In genomic region chr2:158459161-158460003, GRCh38 we compare ENCODE assay signal across 9 cellular contexts. TPM values are rescaled to one million over a fixed set of nuclear protein-coding genes. Genes with fewer than 3 reads are reported as not detected.
A peak's percentile ranks its signal among the peaks of the same experiment; 100 is the strongest.
DNase-seq lines count a peak whose midpoint lies in the region; TF ChIP-seq lines count a peak whose summit lies in the region.
"Had no signal": no experiment of that assay in that cellular context is flagged by ENCODE, and none has a peak within 500 bp of the region (broad histone marks: within the 10 kb centered on the region; RNA-seq: fewer than 3 reads in every experiment).

No MANE protein-coding gene starts in this region.

- H3K27me3 ChIP-seq in mammary epithelial cell (ENCODE audit: insufficient read depth, low read length) (no peaks in the 10 kb centered on the region), transverse colon (no peaks in the 10 kb centered on the region)

- DNase-seq in Caki2 (ENCODE audit: low read depth) (peak; percentile 32), LNCaP clone FGC (ENCODE audit: low read depth) (no peak), mammary epithelial cell (peak; percentile 28), mesothelial cell of epicardium (ENCODE audit: low spot score in 2 of 2, unreplicated experiment in 2 of 2) (no peak), epidermal melanocyte (ENCODE audit: insufficient read length, low spot score) (no peak), transverse colon (no peak), NCI-H128 (lab: John Stamatoyannopoulos, UW; ENCODE audit: unreplicated experiment) (no peak)
- no peak for DNase-seq in stimulated activated CD4-positive, alpha-beta T cell treated with anti-CD3 and anti-CD28 coated beads, Interleukin-12 subunit alpha, Interleukin-12 subunit beta, amount 100 ng/mL, for 4 hours

- peak overlapping the region; percentile 93 for H3K4me2 ChIP-seq in mammary epithelial cell (ENCODE audit: insufficient read depth, low read depth, low read length)

- no peak for TF ChIP-seq POLR2A in transverse colon (IDR thresholded peaks at IDR 0.05)

- no peak overlapping the region for H2AFZ ChIP-seq in mammary epithelial cell (ENCODE audit: low read depth, low read length)

- BruUV-seq in mammary epithelial cell (replicated peaks; lab: Mats Ljungman, UMichigan), result no TSS peak

- in situ Hi-C loops in Caki2 (cut with HindIII; ENCODE audit: low pct_unique_long_range_greater_than_20kb, low sequenced_read_pairs), result no loop called here
- in situ Hi-C loops in mammary epithelial cell (cut with MboI; ENCODE audit: low sequenced_read_pairs in 2 of 2), result loop anchor here in 1 of 2 donors (10.0 to 25.0 kb wide), 2 partner anchors 178 to 285 kb away; no protein-coding TSS in a partner anchor
- in situ Hi-C loops in transverse colon (cut with MboI; ENCODE audit: low pct_ligation_motif_present in 1 of 4, low pct_unique_long_range_greater_than_20kb in 1 of 4, low sequenced_read_pairs in 3 of 4), result loop anchor here in 2 of 4 donors (25.0 kb wide), 1 partner anchor 422 kb away; no protein-coding TSS in a partner anchor

- peak overlapping the region; percentile 37 for H3K9ac ChIP-seq in mammary epithelial cell (ENCODE audit: insufficient read depth, low read length)

- TF ChIP-seq CTCF in LNCaP clone FGC (IDR thresholded peaks at IDR 0.05; ENCODE audit: control insufficient read depth, extremely low read depth, insufficient read depth) (no peak), mammary epithelial cell (conservative IDR thresholded peaks at IDR 0.05 in 1 of 2, IDR thresholded peaks at IDR 0.05 in 1 of 2; ENCODE audit: extremely low read depth in 1 of 2, insufficient read depth in 1 of 2, low read depth in 1 of 2, low read length in 2 of 2) (no peak), mesothelial cell of epicardium (IDR thresholded peaks at IDR 0.05; ENCODE audit: unreplicated experiment) (no peak), transverse colon (IDR thresholded peaks at IDR 0.05) (no peak)

- CTCF ChIA-PET in mammary epithelial cell (lab: Charles Lee; ENCODE audit: low non-redundant PET), result no interaction called here

- no peak for TF ChIP-seq EP300 in transverse colon (IDR thresholded peaks at IDR 0.05; ENCODE audit: low read depth)

- intact Hi-C loops in mammary epithelial cell (cut with micrococcal nuclease) (loop anchor here (1.0 to 5.0 kb wide), 5 partner anchors 38 to 286 kb away; no protein-coding TSS in a partner anchor), transverse colon (cut with DNase I; ENCODE audit: low total_unique reads) (loop anchor here (5.0 kb wide), 1 partner anchor 178 kb away; no protein-coding TSS in a partner anchor)

- H3K4me3 ChIP-seq in LNCaP clone FGC (ENCODE audit: low read depth, low read length), result peak overlapping the region; percentile 80
- peak overlapping the region; percentile 77 to 86 (median 86) for H3K4me3 ChIP-seq in mammary epithelial cell (replicated peaks in 1 of 3; ENCODE audit: insufficient read depth in 1 of 3, low read depth in 2 of 3, low read length in 3 of 3)
- H3K4me3 ChIP-seq in transverse colon, result no peak overlapping the region

- H3K4me1 Mint-ChIP-seq in mesothelial cell of epicardium, result peaks cover 56% of the 10 kb centered on the region

- H3K27me3 Mint-ChIP-seq in mesothelial cell of epicardium (ENCODE audit: low read depth), result no peaks in the 10 kb centered on the region

- H3K79me2 ChIP-seq in mammary epithelial cell (ENCODE audit: insufficient read depth, low read length), result peaks cover 74% of the 10 kb centered on the region

- no peaks in the 10 kb centered on the region for H4K20me1 ChIP-seq in mammary epithelial cell (ENCODE audit: insufficient read depth, low read length)

- H3K27ac ChIP-seq in mammary epithelial cell (ENCODE audit: insufficient read depth, low read depth, low read length) (peak overlapping the region; percentile 74), transverse colon (no peak overlapping the region)

- H3K36me3 ChIP-seq in mammary epithelial cell (ENCODE audit: insufficient read depth, low read length) (no peaks in the 10 kb centered on the region), transverse colon (no peaks in the 10 kb centered on the region)

- no peaks in the 10 kb centered on the region for H3K36me3 Mint-ChIP-seq in mesothelial cell of epicardium

- dilution Hi-C loops in mammary epithelial cell (cut with HindIII; ENCODE audit: low sequenced_read_pairs), result no loop called here

- H3K9me3 Mint-ChIP-seq in mesothelial cell of epicardium, result no peaks in the 10 kb centered on the region

- peaks cover 26% of the 10 kb centered on the region for H3K4me1 ChIP-seq in mammary epithelial cell (ENCODE audit: insufficient read depth, low read length)
- H3K4me1 ChIP-seq in transverse colon, result peaks cover 5 to 21% (median 13%) of the 10 kb centered on the region in 4 donors

- H3K4me3 Mint-ChIP-seq in mesothelial cell of epicardium, result peak overlapping the region; percentile 87

- WGBS in mammary epithelial cell (ENCODE audit: low coverage, missing lambda C conversion rate), result 9% methylated on average over 9 of the region's 9 CpGs
- WGBS in transverse colon (ENCODE audit: low coverage in 1 of 2), 2 donors, result 80 to 82% methylated on average over 9 of the region's 9 CpGs

- H3K27ac Mint-ChIP-seq in mesothelial cell of epicardium, result peak overlapping the region; percentile 96

- H3K9me3 ChIP-seq in mammary epithelial cell (replicated peaks; ENCODE audit: insufficient read depth, low read length), result no peaks in the 10 kb centered on the region
- H3K9me3 ChIP-seq in transverse colon, result no peaks in the 10 kb centered on the region

RNA-seq across cellular contexts. Expression of gene PKP4, which starts 2.6 kb away (rescaled TPM):
- total RNA-seq in Caki2 (2014; rRNA removed; shearing (Covaris generic); ENCODE audit: low replicate concordance), result 7.9 and 15.1 TPM in 2 replicates
- total RNA-seq in mammary epithelial cell, result 10 to 100 TPM; 64.8 to 82.6 TPM
- 35.9 TPM for polyA plus RNA-seq in mammary epithelial cell
- polyA minus RNA-seq in mammary epithelial cell, result 94.6 TPM
- 66.3 to 70.8 TPM (median 66.6 TPM) in 3 replicates for total RNA-seq in mesothelial cell of epicardium
- total RNA-seq in transverse colon, result 10 to 100 TPM; 28.1 to 70.3 (median 58.3) TPM

RNA-seq across cellular contexts. Expression of gene CCDC148, which starts 2.8 kb away (rescaled TPM):
- 0.41 and 7.2 TPM in 2 replicates for total RNA-seq in Caki2 (2014; rRNA removed; shearing (Covaris generic); ENCODE audit: low replicate concordance)
- total RNA-seq in mammary epithelial cell (1 to 10 TPM in 1 of 2 donors, under 1 TPM in 1; 0.71 to 1.3 TPM), mesothelial cell of epicardium (2.8 to 3.2 TPM (median 3.1 TPM) in 3 replicates), transverse colon (under 1 TPM in 1 of 4 donors, not detected in 3; 0.48 TPM)
- 0.35 TPM for polyA plus RNA-seq in mammary epithelial cell
- not detected for polyA minus RNA-seq in mammary epithelial cell
- total RNA-seq: T-helper 2 cell treated with Interferon-gamma antibody and Interleukin-4, amounts not matched to agents 100 ng/mL and 5 ng/mL, for 36 hours had no signal

Comparison
In these comparisons a context has a peak if more than half of its experiments do, and no peak if none do; other contexts are left out.
1. DNase-seq: peak in Caki2 (single experiment) and mammary epithelial cell (single experiment); none in LNCaP clone FGC (single experiment), mesothelial cell of epicardium (0 of 2), stimulated activated CD4-positive, alpha-beta T cell treated with anti-CD3 and anti-CD28 coated beads, Interleukin-12 subunit alpha, Interleukin-12 subunit beta, amount 100 ng/mL, for 4 hours (single experiment), epidermal melanocyte (single experiment), transverse colon (single experiment) and NCI-H128 (single experiment).
2. H3K4me3 ChIP-seq: peak in LNCaP clone FGC (single experiment) and mammary epithelial cell (3 of 3); none in transverse colon (0 of 4).